ENCODE assay signal across 1 cellular context in the genomic region with DNA sequence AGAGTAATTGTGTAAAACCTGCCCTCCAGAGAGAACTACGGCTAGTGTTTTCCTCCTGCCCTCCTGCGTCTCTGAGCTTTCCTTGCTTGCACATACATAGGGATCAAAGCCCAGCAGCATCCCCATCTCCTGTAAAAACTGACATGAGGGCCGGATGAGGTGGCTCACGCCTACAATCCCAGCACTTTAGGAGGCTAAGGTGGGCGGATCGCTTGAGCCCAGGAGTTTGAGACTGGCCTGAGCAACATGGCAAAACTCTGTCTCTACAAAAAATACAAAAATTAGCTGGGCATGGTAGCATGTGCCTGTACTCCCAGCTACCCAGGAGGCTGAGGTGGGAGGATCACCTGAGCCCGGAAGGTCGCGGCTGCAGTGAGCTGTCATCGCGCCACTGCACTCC.
TF ChIP-seq lines count a peak whose summit lies in the region.

No MANE protein-coding gene starts in this region.

TF ChIP-seq in GM12878, 131 proteins besides CTCF, POLR2A, EP300 and RAD21:
- TF ChIP-seq, protein P1, sequence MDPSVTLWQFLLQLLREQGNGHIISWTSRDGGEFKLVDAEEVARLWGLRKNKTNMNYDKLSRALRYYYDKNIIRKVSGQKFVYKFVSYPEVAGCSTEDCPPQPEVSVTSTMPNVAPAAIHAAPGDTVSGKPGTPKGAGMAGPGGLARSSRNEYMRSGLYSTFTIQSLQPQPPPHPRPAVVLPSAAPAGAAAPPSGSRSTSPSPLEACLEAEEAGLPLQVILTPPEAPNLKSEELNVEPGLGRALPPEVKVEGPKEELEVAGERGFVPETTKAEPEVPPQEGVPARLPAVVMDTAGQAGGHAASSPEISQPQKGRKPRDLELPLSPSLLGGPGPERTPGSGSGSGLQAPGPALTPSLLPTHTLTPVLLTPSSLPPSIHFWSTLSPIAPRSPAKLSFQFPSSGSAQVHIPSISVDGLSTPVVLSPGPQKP (IDR thresholded peaks at IDR 0.05; ENCODE audit: low read depth, low read length) = no peak
